In genomic region chr1:236421850-236422516, GRCh38 we compare ENCODE assay signal across 27 cellular contexts. TPM values are rescaled to one million over a fixed set of nuclear protein-coding genes. Genes with fewer than 3 reads are reported as not detected.
A peak's percentile ranks its signal among the peaks of the same experiment; 100 is the strongest.
DNase-seq lines count a peak whose midpoint lies in the region; ATAC-seq lines count a peak whose summit lies in the region.
"Had no signal": no experiment of that assay in that cellular context is flagged by ENCODE, and none has a peak within 500 bp of the region (broad histone marks: within the 10 kb centered on the region; RNA-seq: fewer than 3 reads in every experiment).

No MANE protein-coding gene starts in this region.

- no peak for DNase-seq in activated CD4-positive, alpha-beta T cell treated with anti-CD3 and anti-CD28 coated beads, Interleukin-2, amount 10 ng/mL, durations not matched to agents 24 days and 14 days
- no peak for DNase-seq in activated CD4-positive, alpha-beta T cell treated with anti-CD3 and anti-CD28 coated beads for 4 hours
- DNase-seq in T-helper 17 cell (no peak), immature natural killer cell (no peak)
- no peak for DNase-seq in stimulated activated CD4-positive, alpha-beta T cell treated with anti-CD3 and anti-CD28 coated beads, Interleukin-15, amount 100 ng/mL, for 24 hours
- DNase-seq: ACHN; BE2C; CD4-positive, CD25-positive, alpha-beta regulatory T cell; DMS153; DND-41; GOT3; Kasumi-1; NCI-H1105; NCI-H1436 treated with DMSO at 0.1 percent for 48 hours; NCI-H187 treated with DMSO at 0.1 percent for 48 hours; NCI-H2171 treated with DMSO at 0.1 percent for 48 hours; NCI-H345; NCI-H510A treated with DMSO at 0.1 percent for 48 hours; NK-92 treated with Interleukin-12 subunit alpha and Interleukin-12 subunit beta, amount 100 ng/mL, for 24 hours; PC-3; Right ventricle myocardium superior had no signal

- no peaks in the 10 kb centered on the region for H3K9me3 ChIP-seq in T-helper 17 cell (ENCODE audit: control insufficient read depth, low read length, poor library complexity, severe bottlenecking)
- H3K9me3 ChIP-seq: BE2C, HAP-1, SJSA1 had no signal

- ATAC-seq in GM19351 (IDR thresholded peaks at IDR 0.05; ENCODE audit: unreplicated experiment) (peak; percentile 47), T-helper 17 cell (no peak), GM18511 (IDR thresholded peaks at IDR 0.05; ENCODE audit: unreplicated experiment) (no peak), HG03108 (IDR thresholded peaks at IDR 0.05; ENCODE audit: unreplicated experiment) (no peak)
- ATAC-seq: PC-3 had no signal

- intact Hi-C loops in activated CD4-positive, alpha-beta T cell treated with anti-CD3 and anti-CD28 coated beads, Interleukin-2, amount 10 ng/mL, durations not matched to agents 24 days and 14 days (cut with micrococcal nuclease), result no loop called here

- H3K27ac Mint-ChIP-seq in activated CD4-positive, alpha-beta T cell treated with anti-CD3 and anti-CD28 coated beads, Interleukin-2, amount 10 ng/mL, durations not matched to agents 24 days and 14 days, result peak overlapping the region; percentile 52
- peak overlapping the region; percentile 71 for H3K27ac Mint-ChIP-seq in T-helper 17 cell
- peak overlapping the region in 4 of 6 donors; percentile 1 to 55 (median 12) for H3K27ac Mint-ChIP-seq in immature natural killer cell

- no peaks in the 10 kb centered on the region for H3K27me3 Mint-ChIP-seq in activated CD4-positive, alpha-beta T cell treated with anti-CD3 and anti-CD28 coated beads, Interleukin-2, amount 10 ng/mL, durations not matched to agents 24 days and 14 days
- H3K27me3 Mint-ChIP-seq in T-helper 17 cell, result no peaks in the 10 kb centered on the region
- H3K27me3 Mint-ChIP-seq in immature natural killer cell (ENCODE audit: low read depth in 3 of 3), result peaks cover 0 to 2% (median 0%) of the 10 kb centered on the region in 3 donors
- H3K27me3 Mint-ChIP-seq: CD4-positive, CD25-positive, alpha-beta regulatory T cell had no signal

- no peak overlapping the region for H3K4me3 Mint-ChIP-seq in activated CD4-positive, alpha-beta T cell treated with anti-CD3 and anti-CD28 coated beads, Interleukin-2, amount 10 ng/mL, durations not matched to agents 24 days and 14 days
- H3K4me3 Mint-ChIP-seq in T-helper 17 cell (no peak overlapping the region), immature natural killer cell (no peak overlapping the region)
- H3K4me3 Mint-ChIP-seq: CD4-positive, CD25-positive, alpha-beta regulatory T cell had no signal

- H3K9me3 Mint-ChIP-seq in activated CD4-positive, alpha-beta T cell treated with anti-CD3 and anti-CD28 coated beads, Interleukin-2, amount 10 ng/mL, durations not matched to agents 24 days and 14 days, result no peaks in the 10 kb centered on the region
- H3K9me3 Mint-ChIP-seq in immature natural killer cell, result no peaks in the 10 kb centered on the region
- H3K9me3 Mint-ChIP-seq: CD4-positive, CD25-positive, alpha-beta regulatory T cell had no signal

- H3K4me1 Mint-ChIP-seq in activated CD4-positive, alpha-beta T cell treated with anti-CD3 and anti-CD28 coated beads, Interleukin-2, amount 10 ng/mL, durations not matched to agents 24 days and 14 days, result peaks cover 14% of the 10 kb centered on the region
- peaks cover 9% of the 10 kb centered on the region for H3K4me1 Mint-ChIP-seq in T-helper 17 cell
- peaks cover 23 to 24% of the 10 kb centered on the region in 2 donors for H3K4me1 Mint-ChIP-seq in immature natural killer cell

- H3K36me3 Mint-ChIP-seq in activated CD4-positive, alpha-beta T cell treated with anti-CD3 and anti-CD28 coated beads, Interleukin-2, amount 10 ng/mL, durations not matched to agents 24 days and 14 days (ENCODE audit: low read depth), result peaks cover 15% of the 10 kb centered on the region
- H3K36me3 Mint-ChIP-seq in T-helper 17 cell (ENCODE audit: low read depth) (peaks cover 4% of the 10 kb centered on the region), immature natural killer cell (peaks cover 0 to 4% (median 2%) of the 10 kb centered on the region in 3 donors)
- H3K36me3 Mint-ChIP-seq: CD4-positive, CD25-positive, alpha-beta regulatory T cell had no signal

RNA-seq across cellular contexts. Expression of gene EDARADD, which starts 27.9 kb away (rescaled TPM):
- total RNA-seq in activated CD4-positive, alpha-beta T cell treated with anti-CD3 and anti-CD28 coated beads, Interleukin-2, amount 10 ng/mL, durations not matched to agents 24 days and 14 days, result 32.0 and 32.6 TPM in 2 replicates
- 1 to 10 TPM in 1 of 2 donors, under 1 TPM in 1; 0.37 to 2.5 TPM for total RNA-seq in T-helper 17 cell
- 1 to 10 TPM in 2 of 3 donors, not detected in 1; 5.2 to 5.8 TPM for polyA plus RNA-seq in immature natural killer cell
- total RNA-seq: HT-29, SJSA1 had no signal

Comparison
In these comparisons a context has a peak if more than half of its experiments do, and no peak if none do; other contexts are left out.
1. H3K27ac Mint-ChIP-seq: peak in every context shown above with its lines; median percentile 71 in T-helper 17 cell; 52 in activated CD4-positive, alpha-beta T cell treated with anti-CD3 and anti-CD28 coated beads, Interleukin-2, amount 10 ng/mL, durations not matched to agents 24 days and 14 days; 12 in immature natural killer cell.